In the genomic region with DNA sequence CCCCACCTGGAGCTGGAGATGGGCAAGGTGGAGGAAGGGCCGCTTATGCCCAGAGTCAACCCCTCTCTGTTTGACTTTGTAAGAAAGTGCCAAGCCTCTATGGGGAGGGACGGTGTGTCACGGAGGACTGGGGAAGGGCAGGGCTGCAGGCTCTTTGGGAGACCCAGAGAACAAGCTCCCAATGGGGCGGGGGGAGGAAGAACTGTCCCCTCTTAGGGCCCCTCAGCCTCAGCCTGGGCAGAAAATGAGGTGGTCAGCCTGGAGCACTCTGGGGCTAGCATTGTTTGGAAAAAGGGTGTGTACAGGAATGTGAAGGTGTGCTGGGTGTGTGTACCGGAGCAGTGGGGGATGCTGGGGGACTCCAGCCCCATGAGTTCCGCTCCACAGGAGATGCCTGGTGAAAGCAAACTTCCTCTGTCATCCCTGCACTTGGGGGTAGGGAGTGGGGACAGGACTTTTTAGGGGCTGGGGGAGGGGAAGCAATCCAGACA, we compare ENCODE assay signal across 1 cellular context.
TF ChIP-seq lines count a peak whose summit lies in the region.

No MANE protein-coding gene starts in this region.

TF ChIP-seq in HepG2, 621 proteins besides CTCF, POLR2A, EP300 and RAD21:
- peak; percentile 74 for TF ChIP-seq ZNF263 (CRISPR knock-in tag; IDR thresholded peaks at IDR 0.05)
- TF ChIP-seq FOXA1 (IDR thresholded peaks at IDR 0.05): no peak
- peak; percentile 16; the same call in 1 of the 2 replicates for TF ChIP-seq FOXA1 (CRISPR knock-in tag; IDR thresholded peaks at IDR 0.05)
- TF ChIP-seq, protein P1, sequence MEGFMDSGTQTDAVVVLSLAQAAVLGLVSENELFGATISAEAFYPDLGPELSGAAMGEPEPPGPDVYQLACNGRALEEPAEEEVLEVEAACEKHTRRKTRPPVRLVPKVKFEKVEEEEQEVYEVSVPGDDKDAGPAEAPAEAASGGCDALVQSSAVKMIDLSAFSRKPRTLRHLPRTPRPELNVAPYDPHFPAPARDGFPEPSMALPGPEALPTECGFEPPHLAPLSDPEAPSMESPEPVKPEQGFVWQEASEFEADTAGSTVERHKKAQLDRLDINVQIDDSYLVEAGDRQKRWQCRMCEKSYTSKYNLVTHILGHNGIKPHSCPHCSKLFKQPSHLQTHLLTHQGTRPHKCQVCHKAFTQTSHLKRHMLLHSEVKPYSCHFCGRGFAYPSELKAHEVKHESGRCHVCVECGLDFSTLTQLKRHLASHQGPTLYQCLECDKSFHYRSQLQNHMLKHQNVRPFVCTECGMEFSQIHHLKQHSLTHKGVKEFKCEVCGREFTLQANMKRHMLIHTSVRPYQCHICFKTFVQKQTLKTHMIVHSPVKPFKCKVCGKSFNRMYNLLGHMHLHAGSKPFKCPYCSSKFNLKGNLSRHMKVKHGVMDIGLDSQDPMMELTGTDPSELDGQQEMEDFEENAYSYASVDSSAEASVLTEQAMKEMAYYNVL (CRISPR knock-in tag; IDR thresholded peaks at IDR 0.05; ENCODE audit: borderline replicate concordance): no peak
- 0 out of 2 replicates have a peak, but pooled peaks have one; percentile 24 for TF ChIP-seq CCDC6 (CRISPR knock-in tag; IDR thresholded peaks at IDR 0.05)
- TF ChIP-seq, protein P2, sequence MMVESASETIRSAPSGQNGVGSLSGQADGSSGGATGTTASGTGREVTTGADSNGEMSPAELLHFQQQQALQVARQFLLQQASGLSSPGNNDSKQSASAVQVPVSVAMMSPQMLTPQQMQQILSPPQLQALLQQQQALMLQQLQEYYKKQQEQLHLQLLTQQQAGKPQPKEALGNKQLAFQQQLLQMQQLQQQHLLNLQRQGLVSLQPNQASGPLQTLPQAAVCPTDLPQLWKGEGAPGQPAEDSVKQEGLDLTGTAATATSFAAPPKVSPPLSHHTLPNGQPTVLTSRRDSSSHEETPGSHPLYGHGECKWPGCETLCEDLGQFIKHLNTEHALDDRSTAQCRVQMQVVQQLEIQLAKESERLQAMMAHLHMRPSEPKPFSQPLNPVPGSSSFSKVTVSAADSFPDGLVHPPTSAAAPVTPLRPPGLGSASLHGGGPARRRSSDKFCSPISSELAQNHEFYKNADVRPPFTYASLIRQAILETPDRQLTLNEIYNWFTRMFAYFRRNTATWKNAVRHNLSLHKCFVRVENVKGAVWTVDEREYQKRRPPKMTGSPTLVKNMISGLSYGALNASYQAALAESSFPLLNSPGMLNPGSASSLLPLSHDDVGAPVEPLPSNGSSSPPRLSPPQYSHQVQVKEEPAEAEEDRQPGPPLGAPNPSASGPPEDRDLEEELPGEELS (CRISPR knock-in tag; IDR thresholded peaks at IDR 0.05): peak; percentile 33; the same call in 1 of the 2 replicates
- TF ChIP-seq, protein P3, sequence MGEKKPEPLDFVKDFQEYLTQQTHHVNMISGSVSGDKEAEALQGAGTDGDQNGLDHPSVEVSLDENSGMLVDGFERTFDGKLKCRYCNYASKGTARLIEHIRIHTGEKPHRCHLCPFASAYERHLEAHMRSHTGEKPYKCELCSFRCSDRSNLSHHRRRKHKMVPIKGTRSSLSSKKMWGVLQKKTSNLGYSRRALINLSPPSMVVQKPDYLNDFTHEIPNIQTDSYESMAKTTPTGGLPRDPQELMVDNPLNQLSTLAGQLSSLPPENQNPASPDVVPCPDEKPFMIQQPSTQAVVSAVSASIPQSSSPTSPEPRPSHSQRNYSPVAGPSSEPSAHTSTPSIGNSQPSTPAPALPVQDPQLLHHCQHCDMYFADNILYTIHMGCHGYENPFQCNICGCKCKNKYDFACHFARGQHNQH (CRISPR knock-in tag; IDR thresholded peaks at IDR 0.05): no peak
- TF ChIP-seq, protein P4, sequence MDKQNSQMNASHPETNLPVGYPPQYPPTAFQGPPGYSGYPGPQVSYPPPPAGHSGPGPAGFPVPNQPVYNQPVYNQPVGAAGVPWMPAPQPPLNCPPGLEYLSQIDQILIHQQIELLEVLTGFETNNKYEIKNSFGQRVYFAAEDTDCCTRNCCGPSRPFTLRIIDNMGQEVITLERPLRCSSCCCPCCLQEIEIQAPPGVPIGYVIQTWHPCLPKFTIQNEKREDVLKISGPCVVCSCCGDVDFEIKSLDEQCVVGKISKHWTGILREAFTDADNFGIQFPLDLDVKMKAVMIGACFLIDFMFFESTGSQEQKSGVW (CRISPR knock-in tag; IDR thresholded peaks at IDR 0.05; ENCODE audit: borderline replicate concordance): no peak
- no peak for TF ChIP-seq SMAD9 (CRISPR knock-in tag; IDR thresholded peaks at IDR 0.05)
- TF ChIP-seq TP53 (CRISPR knock-in tag; conservative IDR thresholded peaks at IDR 0.05): no peak
- no peak for TF ChIP-seq NFATC3 (CRISPR knock-in tag; IDR thresholded peaks at IDR 0.05)
- TF ChIP-seq, protein P5, sequence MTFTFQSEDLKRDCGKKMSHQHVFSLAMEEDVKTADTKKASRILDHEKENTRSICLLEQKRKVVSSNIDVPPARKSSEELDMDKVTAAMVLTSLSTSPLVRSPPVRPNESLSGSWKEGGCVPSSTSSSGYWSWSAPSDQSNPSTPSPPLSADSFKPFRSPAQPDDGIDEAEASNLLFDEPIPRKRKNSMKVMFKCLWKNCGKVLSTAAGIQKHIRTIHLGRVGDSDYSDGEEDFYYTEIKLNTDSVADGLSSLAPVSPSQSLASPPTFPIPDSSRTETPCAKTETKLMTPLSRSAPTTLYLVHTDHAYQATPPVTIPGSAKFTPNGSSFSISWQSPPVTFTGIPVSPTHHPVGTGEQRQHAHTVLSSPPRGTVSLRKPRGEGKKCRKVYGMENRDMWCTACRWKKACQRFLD (CRISPR knock-in tag; IDR thresholded peaks at IDR 0.05; ENCODE audit: borderline replicate concordance): no peak
- peak; percentile 69 for TF ChIP-seq ZEB1 (IDR thresholded peaks at IDR 0.05; ENCODE audit: insufficient replicate concordance, low read depth)
- no peak for TF ChIP-seq SIN3A (IDR thresholded peaks at IDR 0.05; ENCODE audit: borderline replicate concordance, low read depth, low read length)
- 0 out of 2 replicates have a peak, but pooled peaks have one; percentile 28 for TF ChIP-seq BCL6 (CRISPR knock-in tag; IDR thresholded peaks at IDR 0.05)
